Comparison of ENCODE assay signal across 8 cellular contexts in the genomic region with DNA sequence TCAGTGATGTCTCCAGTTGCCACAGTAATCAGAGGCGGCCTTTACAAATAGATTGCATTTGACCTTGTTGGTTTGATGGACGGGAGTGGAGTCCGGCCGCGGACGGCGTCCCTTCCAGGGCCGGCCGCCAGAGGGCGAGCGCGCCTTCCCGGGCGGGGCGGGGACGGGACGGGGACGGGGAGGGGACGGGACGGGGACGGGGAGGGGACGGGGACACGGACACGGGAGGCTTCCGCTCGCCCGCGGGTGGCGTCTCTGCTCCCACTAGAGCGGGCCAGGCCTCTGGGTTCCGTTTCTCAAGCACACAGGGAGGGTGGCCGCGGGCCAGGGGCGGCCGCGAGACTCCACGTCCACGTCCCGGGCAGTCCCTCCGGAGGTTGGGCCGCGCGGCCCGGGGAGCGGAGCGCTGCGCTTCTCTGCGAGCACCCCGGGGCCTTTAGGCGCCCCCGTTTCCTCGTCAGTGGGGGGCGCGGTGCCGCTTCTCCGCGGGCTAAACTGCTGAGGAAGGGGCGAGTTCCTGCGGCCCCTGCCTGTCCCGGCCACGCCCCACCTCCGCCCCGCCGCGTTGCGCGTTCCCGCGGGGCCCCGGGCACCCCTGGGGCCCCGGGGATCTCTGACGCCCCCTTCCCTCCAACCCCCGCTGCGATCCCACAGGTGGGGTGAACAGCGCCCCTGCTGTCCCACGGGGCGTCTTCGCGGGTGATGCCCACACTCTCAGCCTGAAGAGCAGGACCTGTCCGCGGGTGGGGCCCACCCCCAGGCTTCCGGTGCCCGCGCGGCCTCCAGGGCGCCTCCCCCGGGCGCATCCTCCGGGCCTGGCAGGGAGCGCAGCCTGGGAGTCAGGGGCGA.
A peak's percentile ranks its signal among the peaks of the same experiment; 100 is the strongest.
DNase-seq lines count a peak whose midpoint lies in the region; ATAC-seq and TF ChIP-seq lines count a peak whose summit lies in the region.

No MANE protein-coding gene starts in this region.

- H3K27me3 ChIP-seq in AG04450 (ENCODE audit: control insufficient read depth, insufficient read depth, low read length) (no peaks in the 10 kb centered on the region), mononuclear cell (ENCODE audit: insufficient read depth, low read length) (no peaks in the 10 kb centered on the region)

- no peak for DNase-seq in AG04450 (ENCODE audit: low read depth, low spot score)
- peak; percentile 55 for DNase-seq in GM19238 (ENCODE audit: insufficient read length, low spot score)
- DNase-seq in activated CD8-positive, alpha-beta memory T cell treated with anti-CD3 and anti-CD28 coated beads for 4 hours (ENCODE audit: low read depth in 2 of 2): peak; percentile 45 to 49
- DNase-seq in endothelial cell (ENCODE audit: low spot score): peak; percentile 85
- DNase-seq in stimulated activated CD8-positive, alpha-beta memory T cell treated with anti-CD3 and anti-CD28 coated beads, Interleukin-4, amount 100 ng/mL, for 24 hours (ENCODE audit: low read depth): peak; percentile 62

- H3K9me3 Mint-ChIP-seq in IgD-negative memory B cell (peaks cover 0 to 4% (median 0%) of the 10 kb centered on the region in 3 donors), endothelial cell (ENCODE audit: unreplicated experiment) (no peaks in the 10 kb centered on the region)

- H3K4me3 Mint-ChIP-seq in IgD-negative memory B cell (peak overlapping the region; percentile 35 to 83 (median 65)), endothelial cell (ENCODE audit: unreplicated experiment) (peak overlapping the region; percentile 79)

- H3K27ac ChIP-seq in AG04450 (ENCODE audit: low read depth, low read length): no peak overlapping the region

- peaks cover 4 to 8% (median 6%) of the 10 kb centered on the region in 3 donors for H3K4me1 Mint-ChIP-seq in IgD-negative memory B cell
- H3K4me1 Mint-ChIP-seq in endothelial cell (ENCODE audit: unreplicated experiment): peaks cover 44% of the 10 kb centered on the region

- H3K9me3 ChIP-seq in AG04450 (ENCODE audit: control insufficient read depth, insufficient read depth, low read length) (peaks cover 11% of the 10 kb centered on the region; the same call in 1 of the 2 replicates), mononuclear cell (ENCODE audit: low read depth, low read length) (no peaks in the 10 kb centered on the region)

- CTCF ChIA-PET in AG04450 (lab: Charles Lee): interaction anchor here (0.6 to 3.4 kb wide), 11 partner anchors 12 to 1952 kb away, joined by 3 to 30 read pairs (median 4); no protein-coding TSS in a partner anchor

- peak; percentile 50 for TF ChIP-seq CTCF in AG04450 (IDR thresholded peaks at IDR 0.05; ENCODE audit: low read depth, low read length)
- peak; percentile 80 for TF ChIP-seq CTCF in endothelial cell (IDR thresholded peaks at IDR 0.05; ENCODE audit: unreplicated experiment)

- no peaks in the 10 kb centered on the region for H3K36me3 Mint-ChIP-seq in IgD-negative memory B cell
- no peaks in the 10 kb centered on the region for H3K36me3 Mint-ChIP-seq in endothelial cell (ENCODE audit: low read depth, unreplicated experiment)

- H3K4me1 ChIP-seq in mononuclear cell (ENCODE audit: insufficient read depth, low read length): peaks cover 11% of the 10 kb centered on the region

- H3K4me3 ChIP-seq in AG04450 (ENCODE audit: low read depth, low read length): peak overlapping the region; percentile 45
- peak overlapping the region; percentile 69 for H3K4me3 ChIP-seq in mononuclear cell (ENCODE audit: low read length)

- H3K27ac Mint-ChIP-seq in IgD-negative memory B cell (no peak overlapping the region), endothelial cell (ENCODE audit: unreplicated experiment) (no peak overlapping the region)

- no peak for ATAC-seq in GM19328 (IDR thresholded peaks at IDR 0.05; ENCODE audit: unreplicated experiment)

- POLR2A ChIA-PET in AG04450 (lab: Yijun Ruan, JAX): no interaction called here

- peaks cover 18% of the 10 kb centered on the region for H3K27me3 Mint-ChIP-seq in IgD-negative memory B cell
- peaks cover 4% of the 10 kb centered on the region for H3K27me3 Mint-ChIP-seq in endothelial cell (ENCODE audit: unreplicated experiment)
